25 cellular contexts compared by ENCODE assay signal in genomic region chrX:17425151-17425550, GRCh38. TPM values are rescaled to one million over a fixed set of nuclear protein-coding genes. Genes with fewer than 3 reads are reported as not detected.
DNase-seq lines count a peak whose midpoint lies in the region; ATAC-seq, FAIRE-seq and TF ChIP-seq lines count a peak whose summit lies in the region.
"Had no signal": no experiment of that assay in that cellular context is flagged by ENCODE, and none has a peak within 500 bp of the region (broad histone marks: within the 10 kb centered on the region; RNA-seq: fewer than 3 reads in every experiment).

No MANE protein-coding gene starts in this region.

- no peaks in the 10 kb centered on the region for H3K4me1 ChIP-seq in kidney (ENCODE audit: control insufficient read depth in 1 of 2, insufficient read depth in 1 of 2, low read depth in 1 of 2, low read length in 2 of 2)
- no peaks in the 10 kb centered on the region for H3K4me1 ChIP-seq in right lobe of liver
- H3K4me1 ChIP-seq: BLaER1 treated with 17β-estradiol and CSF1 and Interleukin-3, amounts not matched to agents 10 nM and 100 nM had no signal

- H3K27ac ChIP-seq in kidney (ENCODE audit: low read depth in 2 of 2, low read length in 2 of 2): no peak overlapping the region
- no peak overlapping the region for H3K27ac ChIP-seq in right lobe of liver
- H3K27ac ChIP-seq: 22Rv1; BLaER1 treated with 17β-estradiol and CSF1 and Interleukin-3, amounts not matched to agents 10 nM and 100 nM; HL-60 had no signal

- H3K9me3 ChIP-seq in kidney (ENCODE audit: control insufficient read depth in 1 of 2, low read length in 2 of 2): no peaks in the 10 kb centered on the region
- H3K9me3 ChIP-seq in right lobe of liver: no peaks in the 10 kb centered on the region

- H3K9me3 Mint-ChIP-seq in osteocyte (ENCODE audit: unreplicated experiment): no peaks in the 10 kb centered on the region
- H3K9me3 Mint-ChIP-seq: CD4-positive, alpha-beta T cell had no signal

- H3K36me3 ChIP-seq in bronchial epithelial cell (ENCODE audit: control insufficient read depth, insufficient read depth, low read length): no peaks in the 10 kb centered on the region
- H3K36me3 ChIP-seq in kidney (ENCODE audit: control insufficient read depth in 1 of 2, insufficient read depth in 2 of 2, low read length in 2 of 2): no peaks in the 10 kb centered on the region
- H3K36me3 ChIP-seq in right lobe of liver: no peaks in the 10 kb centered on the region
- H3K36me3 ChIP-seq: BLaER1 treated with 17β-estradiol and CSF1 and Interleukin-3, amounts not matched to agents 10 nM and 100 nM had no signal

- no peak overlapping the region for H3K4me3 Mint-ChIP-seq in osteocyte (ENCODE audit: unreplicated experiment)
- H3K4me3 Mint-ChIP-seq: CD4-positive, alpha-beta T cell had no signal

- peak; percentile 84 for FAIRE-seq in bronchial epithelial cell (lab: Jason Lieb, UNC)
- peak; percentile 59 for FAIRE-seq in kidney (lab: Jason Lieb, UNC)
- FAIRE-seq: D721Med, GM19239, H54, K562, RCC 7860 had no signal

- TF ChIP-seq POLR2A in right lobe of liver (IDR thresholded peaks at IDR 0.05): no peak

- no peaks in the 10 kb centered on the region for H3K4me1 Mint-ChIP-seq in osteocyte (ENCODE audit: unreplicated experiment)

- H3K4me3 ChIP-seq in bronchial epithelial cell (ENCODE audit: low read depth, low read length) (no peak overlapping the region), fibroblast of mammary gland (ENCODE audit: control insufficient read depth, low read depth, low read length) (no peak overlapping the region), kidney (ENCODE audit: low read length in 2 of 2) (no peak overlapping the region), right lobe of liver (no peak overlapping the region)
- H3K4me3 ChIP-seq: BLaER1 treated with 17β-estradiol and CSF1 and Interleukin-3, amounts not matched to agents 10 nM and 100 nM; K562 had no signal

- peaks cover 2% of the 10 kb centered on the region for H3K27me3 Mint-ChIP-seq in osteocyte (ENCODE audit: unreplicated experiment)

- H3K36me3 Mint-ChIP-seq in osteocyte (ENCODE audit: unreplicated experiment): no peaks in the 10 kb centered on the region

- no peak overlapping the region for H3K9ac ChIP-seq in kidney (ENCODE audit: low read length in 2 of 2)
- H3K9ac ChIP-seq: BLaER1 treated with 17β-estradiol and CSF1 and Interleukin-3, amounts not matched to agents 10 nM and 100 nM had no signal

- no peak for ATAC-seq in right lobe of liver
- ATAC-seq: K562 had no signal

- peak; percentile 13 for DNase-seq in AG08396 (ENCODE audit: low spot score)
- no peak for DNase-seq in bronchial epithelial cell (ENCODE audit: low read depth)
- peak; percentile 13 for DNase-seq in fibroblast of mammary gland (ENCODE audit: low read depth)
- DNase-seq in kidney: no peak
- DNase-seq in right lobe of liver: no peak
- no peak for DNase-seq in epidermal melanocyte (ENCODE audit: insufficient read length, low spot score)
- no peak for DNase-seq in osteocyte (ENCODE audit: extremely low spot score, unreplicated experiment)
- no peak for DNase-seq in activated effector memory CD4-positive, alpha-beta T cell treated with anti-CD3 and anti-CD28 coated beads, Interleukin-2, amount 50 U/mL, for 16 hours
- DNase-seq: CD4-positive, alpha-beta T cell; Kasumi-1; NCI-H1105 treated with DMSO at 0.1 percent for 48 hours; NCI-H146; NCI-H1930; NCI-H2107; NCI-H524; NCI-H748 treated with DMSO at 0.1 percent for 48 hours; SIG-M5 had no signal

- TF ChIP-seq CTCF in bronchial epithelial cell (IDR thresholded peaks at IDR 0.05; ENCODE audit: insufficient read depth, low read length, severe bottlenecking) (no peak), fibroblast of mammary gland (conservative IDR thresholded peaks at IDR 0.05; ENCODE audit: control insufficient read depth, insufficient read depth, low read depth, low read length) (no peak), kidney (IDR thresholded peaks at IDR 0.05; ENCODE audit: borderline replicate concordance, extremely low read depth, insufficient read depth) (no peak), right lobe of liver (IDR thresholded peaks at IDR 0.05) (no peak), osteocyte (IDR thresholded peaks at IDR 0.05) (no peak)

- H3K27ac Mint-ChIP-seq in osteocyte (ENCODE audit: unreplicated experiment): no peak overlapping the region
- H3K27ac Mint-ChIP-seq: CD4-positive, alpha-beta T cell had no signal

- H3K27me3 ChIP-seq in bronchial epithelial cell (ENCODE audit: control insufficient read depth, insufficient read depth, low read length) (no peaks in the 10 kb centered on the region), right lobe of liver (peaks cover 0 to under 1% of the 10 kb centered on the region in 2 donors)

- WGBS in right lobe of liver (ENCODE audit: insufficient coverage, low coverage, low lambda C conversion rate, missing lambda C conversion rate): 55% methylated on average over 6 of the region's 6 CpGs

- intact Hi-C loops in kidney (cut with DNase I): no loop called here
- intact Hi-C loops in right lobe of liver (cut with DNase I): no loop called here

RNA-seq across cellular contexts. Expression of gene NHS, which starts 50.2 kb away (rescaled TPM):
- total RNA-seq in bronchial epithelial cell: 0.79 and 1.0 TPM in 2 replicates
- total RNA-seq in kidney: 28.9 TPM
- 3.1 TPM for polyA plus RNA-seq in kidney (ENCODE audit: insufficient read depth, low read depth, low replicate concordance)
- under 1 TPM; 0.06 to 0.27 (median 0.12) TPM for total RNA-seq in right lobe of liver
- total RNA-seq in osteocyte: 4.3 and 7.0 TPM in 2 replicates
- polyA plus RNA-seq: K562 had no signal

Comparison
In these comparisons a context has a peak if more than half of its experiments do, and no peak if none do; other contexts are left out.
1. DNase-seq: peak in AG08396 (single experiment) and fibroblast of mammary gland (single experiment); none in bronchial epithelial cell (single experiment), kidney (single experiment), right lobe of liver (0 of 3), epidermal melanocyte (single experiment), osteocyte (single experiment) and activated effector memory CD4-positive, alpha-beta T cell treated with anti-CD3 and anti-CD28 coated beads, Interleukin-2, amount 50 U/mL, for 16 hours (single experiment).